ENCODE assay signal across 7 cellular contexts in genomic region chr5:30325795-30326194, GRCh38.
"Had no signal": no experiment of that assay in that cellular context is flagged by ENCODE, and none has a peak within 500 bp of the region (broad histone marks: within the 10 kb centered on the region; RNA-seq: fewer than 3 reads in every experiment).

No MANE protein-coding gene starts in this region.

- H3K27me3 Mint-ChIP-seq: IgD-negative memory B cell had no signal

- H3K36me3 Mint-ChIP-seq: IgD-negative memory B cell had no signal

- H3K27ac Mint-ChIP-seq: IgD-negative memory B cell had no signal

- H3K4me3 Mint-ChIP-seq: IgD-negative memory B cell had no signal

- H3K27ac ChIP-seq: HL-60 had no signal

- H3K4me1 Mint-ChIP-seq: IgD-negative memory B cell had no signal

- H3K4me3 ChIP-seq: K562 had no signal

- ATAC-seq: HepG2, K562 had no signal

- DNase-seq: IMR-90, KBM-7, KG1 had no signal
